8 cellular contexts compared by ENCODE assay signal in the genomic region with DNA sequence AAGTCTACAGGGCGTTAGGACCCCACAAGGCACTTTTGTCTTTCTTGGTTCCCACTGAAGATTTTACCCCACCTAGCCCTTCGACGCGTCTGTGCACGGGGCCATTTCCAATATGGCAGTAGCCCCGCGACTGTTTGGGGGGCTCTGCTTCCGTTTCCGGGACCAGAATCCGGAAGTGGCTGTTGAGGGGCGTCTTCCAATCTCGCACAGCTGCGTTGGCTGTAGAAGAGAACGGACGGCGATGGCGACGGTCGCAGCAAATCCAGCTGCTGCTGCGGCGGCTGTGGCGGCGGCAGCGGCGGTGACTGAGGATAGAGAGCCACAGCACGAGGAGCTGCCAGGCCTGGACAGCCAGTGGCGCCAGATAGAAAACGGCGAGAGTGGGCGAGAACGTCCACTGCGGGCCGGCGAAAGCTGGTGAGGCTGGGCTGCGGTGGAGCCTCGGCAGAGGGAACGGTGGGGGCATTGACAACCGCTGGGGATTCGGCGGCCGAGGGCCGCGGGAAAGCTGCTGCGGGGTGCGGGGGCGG. TPM values are rescaled to one million over a fixed set of nuclear protein-coding genes. Genes with fewer than 3 reads are reported as not detected.
DNase-seq lines count a peak whose midpoint lies in the region; ATAC-seq, FAIRE-seq and TF ChIP-seq lines count a peak whose summit lies in the region.

A gene (plus strand): TSS at position 207 of the 530 bp plus-strand sequence. CDS start 35 bp downstream, at position 242.

- TF ChIP-seq CTCF in 22Rv1 (IDR thresholded peaks at IDR 0.05): no peak
- no peak for TF ChIP-seq CTCF in PC-9 (conservative IDR thresholded peaks at IDR 0.05)

- no peaks in the 10 kb centered on the region for H3K9me2 ChIP-seq in PC-9 (ENCODE audit: insufficient read depth)

- H3K27ac Mint-ChIP-seq in activated naive CD4-positive, alpha-beta T cell treated with anti-CD3 and anti-CD28 coated beads for 36 hours: peak within 1 kb of the TSS; percentile 92

- peak; percentile 78 for TF ChIP-seq POLR2A in GM18505 (IDR thresholded peaks at IDR 0.05; ENCODE audit: borderline replicate concordance, extremely low read depth, insufficient read depth, insufficient read length)

- H3K79me2 ChIP-seq in PC-9 (ENCODE audit: low read depth): peaks cover 22% of the 10 kb centered on the region

- intact Hi-C loops in PC-9 (cut with micrococcal nuclease; ENCODE audit: unreplicated experiment): loop anchor here (1.0 to 5.0 kb wide), 3 partner anchors 15 to 129 kb away; a partner anchor contains a TSS
- intact Hi-C loops in activated naive CD4-positive, alpha-beta T cell treated with anti-CD3 and anti-CD28 coated beads for 36 hours (cut with micrococcal nuclease): loop anchor here (1.0 to 2.0 kb wide), 6 partner anchors 15 to 426 kb away; a partner anchor contains a TSS

- CTCF ChIA-PET in PC-9 (lab: Charles Lee): no interaction called here
- CTCF ChIA-PET in activated naive CD4-positive, alpha-beta T cell treated with anti-CD3 and anti-CD28 coated beads for 36 hours (lab: Charles Lee): interaction anchor here (1.2 kb wide), 1 partner anchor 42 kb away, joined by 3 read pairs; no protein-coding TSS in a partner anchor

- peak within 1 kb of the TSS; percentile 85 for H3K4me3 Mint-ChIP-seq in activated naive CD4-positive, alpha-beta T cell treated with anti-CD3 and anti-CD28 coated beads for 36 hours

- BruUV-seq in PC-9 (replicated peaks; lab: Mats Ljungman, UMichigan): TSS peak; percentile 73

- H3K4me1 Mint-ChIP-seq in activated naive CD4-positive, alpha-beta T cell treated with anti-CD3 and anti-CD28 coated beads for 36 hours (ENCODE audit: low read depth): peaks cover 20% of the 10 kb centered on the region

- no peaks in the 10 kb centered on the region for H3F3A ChIP-seq in PC-9 (ENCODE audit: insufficient read depth, low read depth)

- H3K36me3 Mint-ChIP-seq in activated naive CD4-positive, alpha-beta T cell treated with anti-CD3 and anti-CD28 coated beads for 36 hours (ENCODE audit: low read depth): peaks cover 15% of the 10 kb centered on the region

- H2AFZ ChIP-seq in PC-9: no peak within 1 kb of the TSS
- H2AFZ ChIP-seq in neuron (ENCODE audit: low read depth, low read length): peak within 1 kb of the TSS; percentile 84

- H3K4me3 ChIP-seq in PC-9 (peak within 1 kb of the TSS; percentile 62), neuron (ENCODE audit: low read length) (peak within 1 kb of the TSS; percentile 73), urinary bladder (ENCODE audit: low read depth, low read length) (peak within 1 kb of the TSS; percentile 55)

- POLR2A ChIA-PET in PC-9 (lab: Charles Lee; ENCODE audit: unreplicated experiment): interaction anchor here (0.6 kb wide), 1 partner anchor 290 kb away, joined by 6 read pairs; no protein-coding TSS in a partner anchor

- H3K27ac ChIP-seq in 22Rv1 (peak within 1 kb of the TSS; percentile 87), PC-9 (peak within 1 kb of the TSS; percentile 96), urinary bladder (ENCODE audit: low read depth) (peak within 1 kb of the TSS; percentile 99)

- no peaks in the 10 kb centered on the region for H3K9me3 Mint-ChIP-seq in activated naive CD4-positive, alpha-beta T cell treated with anti-CD3 and anti-CD28 coated beads for 36 hours

- H3K4me1 ChIP-seq in PC-9 (replicated peaks; ENCODE audit: insufficient read depth): no peaks in the 10 kb centered on the region
- H3K4me1 ChIP-seq in neuron (ENCODE audit: insufficient read depth, low read length): peaks cover 26% of the 10 kb centered on the region
- H3K4me1 ChIP-seq in urinary bladder (ENCODE audit: insufficient read depth): no peaks in the 10 kb centered on the region

- peak within 1 kb of the TSS; percentile 69 for H3K4me2 ChIP-seq in PC-9

- ATAC-seq in GM18505 (IDR thresholded peaks at IDR 0.05; ENCODE audit: unreplicated experiment): peak; percentile 23
- peak; percentile 15 for ATAC-seq in HG03460 (IDR thresholded peaks at IDR 0.05; ENCODE audit: unreplicated experiment)

- no peaks in the 10 kb centered on the region for H3K9me3 ChIP-seq in PC-9 (ENCODE audit: insufficient read depth, low read depth)
- no peaks in the 10 kb centered on the region for H3K9me3 ChIP-seq in neuron (ENCODE audit: low read length)

- H3K36me3 ChIP-seq in PC-9 (ENCODE audit: low read depth) (no peaks in the 10 kb centered on the region), neuron (ENCODE audit: insufficient read depth, low read length) (peaks cover 9% of the 10 kb centered on the region), urinary bladder (ENCODE audit: insufficient read depth) (no peaks in the 10 kb centered on the region)

- DNase-seq in PC-9: no peak
- DNase-seq in activated naive CD4-positive, alpha-beta T cell treated with anti-CD3 and anti-CD28 coated beads for 36 hours: peak; percentile 21
- no peak for DNase-seq in frontal cortex (ENCODE audit: low spot score in 2 of 2)

- no peaks in the 10 kb centered on the region for H4K20me1 ChIP-seq in PC-9 (ENCODE audit: insufficient read depth)

- FAIRE-seq in frontal cortex (lab: Jason Lieb, UNC): no peak

- under 1% methylated on average over 46 of the region's 46 CpGs for WGBS in urinary bladder

- H3K27me3 Mint-ChIP-seq in activated naive CD4-positive, alpha-beta T cell treated with anti-CD3 and anti-CD28 coated beads for 36 hours (ENCODE audit: low read depth): no peaks in the 10 kb centered on the region

- no peaks in the 10 kb centered on the region for H3K27me3 ChIP-seq in PC-9 (ENCODE audit: insufficient read depth, low read depth)
- H3K27me3 ChIP-seq in neuron (ENCODE audit: insufficient read depth, low read length): no peaks in the 10 kb centered on the region

RNA-seq across cellular contexts. Expression of the gene that starts here (rescaled TPM):
- total RNA-seq in PC-9 (2021) (25.3 and 30.9 TPM in 2 replicates), frontal cortex (181 TPM), urinary bladder (52.5 TPM)
- 10 to 100 TPM; 12.2 to 12.4 TPM for total RNA-seq in activated naive CD4-positive, alpha-beta T cell treated with anti-CD3 and anti-CD28 coated beads for 36 hours
- 45.6 TPM for polyA plus RNA-seq in urinary bladder
